In the genomic region with DNA sequence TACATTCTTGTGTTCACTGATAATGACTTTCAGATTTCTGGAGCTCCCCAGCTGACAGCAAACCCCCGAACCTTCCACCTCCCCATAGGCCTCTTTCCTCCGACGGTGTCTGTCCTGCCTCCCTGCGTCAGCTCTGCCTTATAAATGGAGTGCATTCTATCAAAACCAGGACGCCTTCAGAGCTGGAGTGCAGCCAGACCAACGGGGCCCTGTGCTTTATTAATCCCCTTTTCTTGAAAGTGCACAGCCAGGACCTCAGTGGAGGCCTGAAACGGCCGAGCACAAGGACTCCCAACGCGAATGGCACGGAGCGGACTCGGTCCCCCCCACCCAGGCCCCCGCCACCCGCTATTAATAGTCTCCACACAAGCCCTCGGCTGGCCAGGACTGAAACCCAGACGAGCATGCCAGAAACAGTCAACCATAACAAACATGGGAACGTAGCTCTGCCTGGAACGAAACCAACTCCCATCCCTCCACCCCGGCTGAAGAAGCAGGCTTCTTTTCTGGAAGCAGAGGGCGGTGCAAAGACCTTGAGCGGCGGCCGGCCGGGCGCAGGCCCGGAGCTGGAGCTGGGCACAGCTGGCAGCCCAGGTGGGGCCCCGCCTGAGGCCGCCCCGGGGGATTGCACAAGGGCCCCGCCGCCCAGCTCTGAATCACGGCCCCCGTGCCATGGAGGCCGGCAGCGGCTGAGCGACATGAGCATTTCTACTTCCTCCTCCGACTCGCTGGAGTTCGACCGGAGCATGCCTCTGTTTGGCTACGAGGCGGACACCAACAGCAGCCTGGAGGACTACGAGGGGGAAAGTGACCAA, we compare ENCODE assay signal across 8 cellular contexts.
DNase-seq lines count a peak whose midpoint lies in the region; TF ChIP-seq lines count a peak whose summit lies in the region.

No MANE protein-coding gene starts in this region.

- DNase-seq in AG09309 (ENCODE audit: low read depth) = peak; percentile 96
- peak; percentile 57 for DNase-seq in NCI-H1092 (lab: John Stamatoyannopoulos, UW)
- peak; percentile 96 for DNase-seq in astrocyte of the hippocampus (ENCODE audit: low read depth, low spot score)
- DNase-seq in hypothalamus (lab: John Stamatoyannopoulos, UW) = peak; percentile 36 to 96 (median 84)
- peak; percentile 92 for DNase-seq in skeletal muscle cell (ENCODE audit: low read depth)
- DNase-seq in GM10266 (ENCODE audit: extremely low spot score) = no peak
- DNase-seq in effector memory CD4-positive, alpha-beta T cell = no peak
- no peak for DNase-seq in activated CD4-positive, CD25-positive, alpha-beta regulatory T cell (lab: John Stamatoyannopoulos, UW)

- H3K4me1 ChIP-seq in effector memory CD4-positive, alpha-beta T cell (ENCODE audit: control insufficient read depth, insufficient read depth, low read length, poor library complexity, severe bottlenecking) = peaks cover 16% of the 10 kb centered on the region

- H3K9me3 ChIP-seq in effector memory CD4-positive, alpha-beta T cell (ENCODE audit: control insufficient read depth, low read length) = no peaks in the 10 kb centered on the region

- H3K36me3 ChIP-seq in effector memory CD4-positive, alpha-beta T cell (ENCODE audit: control insufficient read depth, insufficient read depth, low read length) = no peaks in the 10 kb centered on the region

- TF ChIP-seq CTCF in AG09309 (IDR thresholded peaks at IDR 0.05; ENCODE audit: control insufficient read depth, insufficient read depth, low read depth, low read length, missing control alignments) (no peak), GM10266 (IDR thresholded peaks at IDR 0.05; ENCODE audit: control insufficient read depth, insufficient read depth, low read depth, missing control alignments) (no peak)

- H3K27ac ChIP-seq in effector memory CD4-positive, alpha-beta T cell (ENCODE audit: insufficient read depth, low read length, poor library complexity, severe bottlenecking) = no peak overlapping the region

- H3K4me3 ChIP-seq in AG09309 (ENCODE audit: control insufficient read depth, low read depth, low read length) = peak overlapping the region; percentile 78
- peak overlapping the region; percentile 71 for H3K4me3 ChIP-seq in skeletal muscle cell (ENCODE audit: low read depth, low read length)
- H3K4me3 ChIP-seq in effector memory CD4-positive, alpha-beta T cell (ENCODE audit: insufficient read depth, low read depth, low read length, poor library complexity, severe bottlenecking) = no peak overlapping the region

- H3K27me3 ChIP-seq in effector memory CD4-positive, alpha-beta T cell (replicated peaks; ENCODE audit: control insufficient read depth, insufficient read depth, low read length, poor library complexity, severe bottlenecking) = no peaks in the 10 kb centered on the region

Comparison
In these comparisons a context has a peak if more than half of its experiments do, and no peak if none do; other contexts are left out.
1. DNase-seq: peak in AG09309 (single experiment), NCI-H1092 (single experiment), astrocyte of the hippocampus (single experiment), hypothalamus (51 of 51) and skeletal muscle cell (single experiment); none in GM10266 (single experiment), effector memory CD4-positive, alpha-beta T cell (0 of 3) and activated CD4-positive, CD25-positive, alpha-beta regulatory T cell (0 of 4).